ENCODE assay signal across 1 cellular context in the genomic region with DNA sequence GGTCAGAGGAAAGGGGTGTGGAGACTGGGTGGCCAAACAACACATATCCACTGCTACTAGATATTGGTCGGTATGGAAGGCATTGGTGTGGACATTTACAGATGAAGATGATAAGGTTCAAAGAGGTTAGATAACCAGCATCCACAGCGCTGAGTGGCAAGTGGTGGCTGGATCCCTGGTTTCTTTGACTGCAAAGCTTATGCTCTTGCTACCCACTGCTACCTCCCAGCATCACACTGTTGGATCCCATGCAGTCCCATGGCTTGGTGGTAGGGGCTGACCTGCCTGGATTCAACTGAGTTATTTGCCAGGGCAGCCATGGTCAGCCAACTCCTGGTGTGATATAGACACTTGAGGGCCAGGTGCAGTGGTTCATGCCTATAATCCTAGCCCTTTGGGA.
TF ChIP-seq lines count a peak whose summit lies in the region.

No MANE protein-coding gene starts in this region.

TF ChIP-seq in neural cell, 6 proteins besides CTCF, POLR2A, EP300 and RAD21:
- TF ChIP-seq POLR2AphosphoS5 (IDR thresholded peaks at IDR 0.05): peak; percentile 1
- TF ChIP-seq TAF1 (IDR thresholded peaks at IDR 0.05; ENCODE audit: low read depth): no peak
- no peak for TF ChIP-seq EZH2 (IDR thresholded peaks at IDR 0.05; ENCODE audit: borderline replicate concordance, insufficient read depth, low read length, poor library complexity, severe bottlenecking)
- TF ChIP-seq REST (IDR thresholded peaks at IDR 0.05; ENCODE audit: borderline replicate concordance): no peak
- TF ChIP-seq MXI1 (conservative IDR thresholded peaks at IDR 0.05; ENCODE audit: poor library complexity, severe bottlenecking): no peak
- no peak for TF ChIP-seq SMC3 (conservative IDR thresholded peaks at IDR 0.05; ENCODE audit: poor library complexity)
